8 cellular contexts compared by ENCODE assay signal in genomic region chr9:130040901-130041647, GRCh38. TPM values are rescaled to one million over a fixed set of nuclear protein-coding genes. Genes with fewer than 3 reads are reported as not detected.
DNase-seq lines count a peak whose midpoint lies in the region; ATAC-seq and TF ChIP-seq lines count a peak whose summit lies in the region.

No MANE protein-coding gene starts in this region.

- H3K36me3 ChIP-seq in HEK293 (ENCODE audit: control insufficient read depth in 2 of 2, insufficient read depth in 1 of 2, low read length in 2 of 2): no peaks in the 10 kb centered on the region

- H3K4me3 Mint-ChIP-seq in activated B cell treated with CpG ODN at 0.5 μM for 24 hours (peak overlapping the region; percentile 99), glutamatergic neuron (ENCODE audit: unreplicated experiment) (peak overlapping the region; percentile 99)
- peak overlapping the region; percentile 99 for H3K4me3 Mint-ChIP-seq in stimulated activated effector memory CD8-positive, alpha-beta T cell treated with anti-CD3 and anti-CD28 coated beads, Interleukin-12 subunit alpha, Interleukin-12 subunit beta, amount 100 ng/mL, for 72 hours

- H3K27ac ChIP-seq in HEK293 (ENCODE audit: extremely low read depth, low read depth, low read length): no peak overlapping the region

- TF ChIP-seq CTCF in HEK293 (tag by site-specific recombination; IDR thresholded peaks at IDR 0.05) (no peak), activated B cell treated with CpG ODN at 0.5 μM for 24 hours (IDR thresholded peaks at IDR 0.05) (no peak), glutamatergic neuron (IDR thresholded peaks at IDR 0.05; ENCODE audit: partially characterized antibody, unreplicated experiment) (no peak)

- H3K9me3 ChIP-seq in HEK293 (ENCODE audit: control insufficient read depth, insufficient read depth, low read depth, low read length): no peaks in the 10 kb centered on the region

- no peak for DNase-seq in activated B cell treated with CpG ODN at 0.5 μM for 24 hours
- DNase-seq in glutamatergic neuron: no peak
- no peak for DNase-seq in stimulated activated effector memory CD8-positive, alpha-beta T cell treated with anti-CD3 and anti-CD28 coated beads, Interleukin-12 subunit alpha, Interleukin-12 subunit beta, amount 100 ng/mL, for 72 hours (ENCODE audit: low spot score in 2 of 2)
- no peak for DNase-seq in iPS-NIHi11 (ENCODE audit: low spot score)
- no peak for DNase-seq in medulla oblongata (ENCODE audit: extremely low spot score)
- DNase-seq in kidney glomerular epithelial cell (lab: John Stamatoyannopoulos, UW): no peak

- H3K36me3 Mint-ChIP-seq in activated B cell treated with CpG ODN at 0.5 μM for 24 hours (ENCODE audit: low read depth) (peaks cover 41% of the 10 kb centered on the region), glutamatergic neuron (ENCODE audit: unreplicated experiment) (peaks cover 4% of the 10 kb centered on the region)
- peaks cover 70% of the 10 kb centered on the region for H3K36me3 Mint-ChIP-seq in stimulated activated effector memory CD8-positive, alpha-beta T cell treated with anti-CD3 and anti-CD28 coated beads, Interleukin-12 subunit alpha, Interleukin-12 subunit beta, amount 100 ng/mL, for 72 hours

- H3K27ac Mint-ChIP-seq in activated B cell treated with CpG ODN at 0.5 μM for 24 hours (peak overlapping the region; percentile 99), glutamatergic neuron (ENCODE audit: unreplicated experiment) (no peak overlapping the region)
- peak overlapping the region; percentile 99 for H3K27ac Mint-ChIP-seq in stimulated activated effector memory CD8-positive, alpha-beta T cell treated with anti-CD3 and anti-CD28 coated beads, Interleukin-12 subunit alpha, Interleukin-12 subunit beta, amount 100 ng/mL, for 72 hours

- H3K4me1 ChIP-seq in HEK293 (ENCODE audit: control insufficient read depth, insufficient read depth, low read length): peaks cover 8% of the 10 kb centered on the region

- H3K9me3 Mint-ChIP-seq in activated B cell treated with CpG ODN at 0.5 μM for 24 hours (no peaks in the 10 kb centered on the region), glutamatergic neuron (ENCODE audit: unreplicated experiment) (peaks cover 15% of the 10 kb centered on the region)
- H3K9me3 Mint-ChIP-seq in stimulated activated effector memory CD8-positive, alpha-beta T cell treated with anti-CD3 and anti-CD28 coated beads, Interleukin-12 subunit alpha, Interleukin-12 subunit beta, amount 100 ng/mL, for 72 hours: no peaks in the 10 kb centered on the region

- H3K4me1 Mint-ChIP-seq in activated B cell treated with CpG ODN at 0.5 μM for 24 hours: peaks cover 70% of the 10 kb centered on the region
- peaks cover 14% of the 10 kb centered on the region for H3K4me1 Mint-ChIP-seq in glutamatergic neuron (ENCODE audit: low read depth, unreplicated experiment)
- H3K4me1 Mint-ChIP-seq in stimulated activated effector memory CD8-positive, alpha-beta T cell treated with anti-CD3 and anti-CD28 coated beads, Interleukin-12 subunit alpha, Interleukin-12 subunit beta, amount 100 ng/mL, for 72 hours: peaks cover 44% of the 10 kb centered on the region

- POLR2A ChIA-PET in HEK293 (lab: Yijun Ruan, JAX) (interaction anchor here (1.0 to 4.2 kb wide), 5 partner anchors 9 to 206 kb away, joined by 3 to 42 read pairs (median 4); partner anchors contain the start of genes C9orf78 and GPR107), activated B cell treated with CpG ODN at 0.5 μM for 24 hours (lab: Charles Lee) (interaction anchor here (0.6 to 26.4 kb wide), 10 partner anchors 13 to 152 kb away, joined by 3 to 1209 read pairs (median 15); partner anchors contain the start of gene GPR107)

- intact Hi-C loops in activated B cell treated with CpG ODN at 0.5 μM for 24 hours (cut with micrococcal nuclease): loop anchor here (2.0 to 5.0 kb wide), 2 partner anchors 78 to 204 kb away; partner anchors contain the start of genes C9orf78 and USP20

- peak overlapping the region; percentile 57 for H3K4me3 ChIP-seq in HEK293 (ENCODE audit: low read depth, low read length)

- H3K27me3 Mint-ChIP-seq in activated B cell treated with CpG ODN at 0.5 μM for 24 hours (no peaks in the 10 kb centered on the region), glutamatergic neuron (ENCODE audit: unreplicated experiment) (peaks cover 16% of the 10 kb centered on the region)

- ATAC-seq in activated B cell treated with CpG ODN at 0.5 μM for 24 hours (ENCODE audit: low read depth) (no peak), GM21576 (IDR thresholded peaks at IDR 0.05; ENCODE audit: unreplicated experiment) (no peak)
- ATAC-seq in stimulated activated effector memory CD8-positive, alpha-beta T cell treated with anti-CD3 and anti-CD28 coated beads, Interleukin-12 subunit alpha, Interleukin-12 subunit beta, amount 100 ng/mL, for 72 hours: no peak

- CTCF ChIA-PET in HEK293 (lab: Yijun Ruan, JAX) (interaction anchor here (0.6 to 4.3 kb wide), 7 partner anchors 10 to 163 kb away, joined by 3 to 29 read pairs (median 5); no protein-coding TSS in a partner anchor), activated B cell treated with CpG ODN at 0.5 μM for 24 hours (lab: Charles Lee) (interaction anchor here (0.7 to 1.5 kb wide), 3 partner anchors 28 to 156 kb away, joined by 3 to 4 read pairs (median 4); no protein-coding TSS in a partner anchor)

TF ChIP-seq in HEK293, 187 proteins besides CTCF, POLR2A, EP300 and RAD21 (continues in another document):
- TF ChIP-seq ZNF292 (tag by site-specific recombination; IDR thresholded peaks at IDR 0.05; ENCODE audit: borderline replicate concordance, low read depth) (no peak), HOXD13 (CRISPR knock-in tag; IDR thresholded peaks at IDR 0.05; ENCODE audit: borderline replicate concordance) (no peak), ZNF629 (tag by site-specific recombination; IDR thresholded peaks at IDR 0.05) (no peak), INSM2 (tag by site-specific recombination; IDR thresholded peaks at IDR 0.05) (no peak), ZNF26 (tag by site-specific recombination; IDR thresholded peaks at IDR 0.05) (no peak), ZNF580 (tag by site-specific recombination; IDR thresholded peaks at IDR 0.05) (no peak), ZEB2 (tag by site-specific recombination; IDR thresholded peaks at IDR 0.05) (no peak), RBAK (tag by site-specific recombination; IDR thresholded peaks at IDR 0.05) (no peak)
- TF ChIP-seq, protein P1, sequence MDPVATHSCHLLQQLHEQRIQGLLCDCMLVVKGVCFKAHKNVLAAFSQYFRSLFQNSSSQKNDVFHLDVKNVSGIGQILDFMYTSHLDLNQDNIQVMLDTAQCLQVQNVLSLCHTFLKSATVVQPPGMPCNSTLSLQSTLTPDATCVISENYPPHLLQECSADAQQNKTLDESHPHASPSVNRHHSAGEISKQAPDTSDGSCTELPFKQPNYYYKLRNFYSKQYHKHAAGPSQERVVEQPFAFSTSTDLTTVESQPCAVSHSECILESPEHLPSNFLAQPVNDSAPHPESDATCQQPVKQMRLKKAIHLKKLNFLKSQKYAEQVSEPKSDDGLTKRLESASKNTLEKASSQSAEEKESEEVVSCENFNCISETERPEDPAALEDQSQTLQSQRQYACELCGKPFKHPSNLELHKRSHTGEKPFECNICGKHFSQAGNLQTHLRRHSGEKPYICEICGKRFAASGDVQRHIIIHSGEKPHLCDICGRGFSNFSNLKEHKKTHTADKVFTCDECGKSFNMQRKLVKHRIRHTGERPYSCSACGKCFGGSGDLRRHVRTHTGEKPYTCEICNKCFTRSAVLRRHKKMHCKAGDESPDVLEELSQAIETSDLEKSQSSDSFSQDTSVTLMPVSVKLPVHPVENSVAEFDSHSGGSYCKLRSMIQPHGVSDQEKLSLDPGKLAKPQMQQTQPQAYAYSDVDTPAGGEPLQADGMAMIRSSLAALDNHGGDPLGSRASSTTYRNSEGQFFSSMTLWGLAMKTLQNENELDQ (tag by site-specific recombination; IDR thresholded peaks at IDR 0.05; ENCODE audit: low read depth): no peak

RNA-seq across cellular contexts. Expression of gene FNBP1, which starts 1.9 kb away (rescaled TPM):
- total RNA-seq in activated B cell treated with CpG ODN at 0.5 μM for 24 hours (454 and 501 TPM in 2 replicates), glutamatergic neuron (ENCODE audit: unreplicated experiment) (80.4 TPM)

RNA-seq across cellular contexts. Expression of gene GPR107, which starts 12.6 kb away (rescaled TPM):
- total RNA-seq in activated B cell treated with CpG ODN at 0.5 μM for 24 hours: 17.7 and 19.6 TPM in 2 replicates
- total RNA-seq in glutamatergic neuron (ENCODE audit: unreplicated experiment): 48.2 TPM
